Comparison of ENCODE assay signal across 19 cellular contexts in genomic region chr5:115435776-115436712, GRCh38.
DNase-seq lines count a peak whose midpoint lies in the region; ATAC-seq and TF ChIP-seq lines count a peak whose summit lies in the region.
"Had no signal": no experiment of that assay in that cellular context is flagged by ENCODE, and none has a peak within 500 bp of the region (broad histone marks: within the 10 kb centered on the region; RNA-seq: fewer than 3 reads in every experiment).

No MANE protein-coding gene starts in this region.

- CTCF ChIA-PET in SK-N-SH (lab: Yijun Ruan, JAX) = no interaction called here

- POLR2A ChIA-PET in SK-N-SH (lab: Yijun Ruan, JAX) = no interaction called here

- H3K4me3 ChIP-seq in SK-N-SH (ENCODE audit: low read depth in 2 of 2, low read length in 1 of 2) (no peak overlapping the region), suprapubic skin (no peak overlapping the region)
- H3K4me3 ChIP-seq: mucosa of descending colon, ovary, SK-N-MC, spleen, testis had no signal

- 69% methylated on average over 3 of the region's 3 CpGs for WGBS in SK-N-SH (ENCODE audit: low lambda C conversion rate)
- WGBS in suprapubic skin = 60% methylated on average over 3 of the region's 3 CpGs

- H3K27me3 ChIP-seq in SK-N-SH (ENCODE audit: insufficient read depth) (no peaks in the 10 kb centered on the region), suprapubic skin (no peaks in the 10 kb centered on the region)
- H3K27me3 ChIP-seq: ovary, testis had no signal

- no peak for ATAC-seq in SK-N-SH treated with all-trans-retinoic acid at 6 μM for 48 hours
- peak; percentile 49 for ATAC-seq in esophagus mucosa
- ATAC-seq in GM18873 (IDR thresholded peaks at IDR 0.05; ENCODE audit: low FRiP score, unreplicated experiment) = no peak
- ATAC-seq: mucosa of descending colon had no signal

- H3K36me3 ChIP-seq in SK-N-SH (replicated peaks in 1 of 2; ENCODE audit: control insufficient read depth in 1 of 2, insufficient read depth in 2 of 2, low read length in 1 of 2) (no peaks in the 10 kb centered on the region), suprapubic skin (no peaks in the 10 kb centered on the region)
- H3K36me3 ChIP-seq: ovary, spleen had no signal

- DNase-seq in SK-N-SH (no peak), NCI-H2227 treated with DMSO at 0.1 percent for 48 hours (lab: John Stamatoyannopoulos, UW) (peak; percentile 49), suprapubic skin (ENCODE audit: low spot score in 2 of 2) (no peak), NOMO-1 treated with DMSO at 0.1 percent for 48 hours (lab: John Stamatoyannopoulos, UW; ENCODE audit: unreplicated experiment) (no peak), NCI-H2081 treated with DMSO at 0.1 percent for 48 hours (lab: John Stamatoyannopoulos, UW) (no peak)
- DNase-seq: activated CD4-positive, alpha-beta memory T cell treated with anti-CD3 and anti-CD28 coated beads, Interleukin-2, amount 10 ng/mL, durations not matched to agents 7 days and 5 days; effector CD4-positive, alpha-beta T cell; KG1; kidney; mucosa of descending colon; NCI-H146; NK-92 treated with Interleukin-12 subunit alpha and Interleukin-12 subunit beta, amount 100 ng/mL, for 24 hours; ovary; spleen; testis had no signal

- H3K9me2 ChIP-seq in SK-N-SH = no peaks in the 10 kb centered on the region

- H3K27ac ChIP-seq in SK-N-SH (ENCODE audit: low read depth in 2 of 2, low read length in 1 of 2) (no peak overlapping the region), suprapubic skin (peak overlapping the region; percentile 33)
- H3K27ac ChIP-seq: ovary, SK-N-MC, spleen, testis had no signal

- H3K79me2 ChIP-seq in SK-N-SH (ENCODE audit: insufficient read depth) = no peaks in the 10 kb centered on the region

- no peak overlapping the region for H3K9ac ChIP-seq in SK-N-SH

- no peak for TF ChIP-seq CTCF in SK-N-SH (IDR thresholded peaks at IDR 0.05)
- no peak for TF ChIP-seq CTCF in suprapubic skin (IDR thresholded peaks at IDR 0.05)

- no peak for TF ChIP-seq POLR2A in suprapubic skin (IDR thresholded peaks at IDR 0.05)

- no peaks in the 10 kb centered on the region for H4K20me1 ChIP-seq in SK-N-SH (ENCODE audit: insufficient read depth)

- 0 out of 2 replicates have a peak overlapping the region, but pooled peaks have one; percentile 8 for H2AFZ ChIP-seq in SK-N-SH (ENCODE audit: low read depth)

- no peak overlapping the region for H3K4me2 ChIP-seq in SK-N-SH

- TF ChIP-seq RAD21 in SK-N-SH (IDR thresholded peaks at IDR 0.05; ENCODE audit: low read length) = no peak

- H3K4me1 ChIP-seq in SK-N-SH (ENCODE audit: control insufficient read depth in 1 of 2, insufficient read depth in 2 of 2, low read depth in 1 of 2, low read length in 1 of 2) = no peaks in the 10 kb centered on the region
- H3K4me1 ChIP-seq in suprapubic skin = peaks cover 12% of the 10 kb centered on the region
- H3K4me1 ChIP-seq: spleen, testis had no signal

- TF ChIP-seq EP300 in SK-N-SH (IDR thresholded peaks at IDR 0.05; ENCODE audit: borderline replicate concordance in 1 of 2, low read depth in 1 of 2, low read length in 1 of 2) (no peak), suprapubic skin (IDR thresholded peaks at IDR 0.05) (no peak)

- H3K9me3 ChIP-seq in SK-N-SH = 0 out of 2 replicates have a peak, but pooled peaks cover 10% of the 10 kb centered on the region
- H3K9me3 ChIP-seq in suprapubic skin = no peaks in the 10 kb centered on the region
- H3K9me3 ChIP-seq: testis had no signal

- H3F3A ChIP-seq in SK-N-SH (replicated peaks; ENCODE audit: insufficient read depth) = no peaks in the 10 kb centered on the region

TF ChIP-seq in SK-N-SH, 30 proteins besides CTCF, POLR2A, EP300 and RAD21 (continues in another document):
- TF ChIP-seq USF1 (IDR thresholded peaks at IDR 0.05; ENCODE audit: borderline replicate concordance, low read depth) = no peak
- no peak for TF ChIP-seq MEF2A (IDR thresholded peaks at IDR 0.05; ENCODE audit: borderline replicate concordance, low read depth)
- TF ChIP-seq SMC3 (IDR thresholded peaks at IDR 0.05; ENCODE audit: low read depth, low read length) = no peak
- TF ChIP-seq, protein P1, sequence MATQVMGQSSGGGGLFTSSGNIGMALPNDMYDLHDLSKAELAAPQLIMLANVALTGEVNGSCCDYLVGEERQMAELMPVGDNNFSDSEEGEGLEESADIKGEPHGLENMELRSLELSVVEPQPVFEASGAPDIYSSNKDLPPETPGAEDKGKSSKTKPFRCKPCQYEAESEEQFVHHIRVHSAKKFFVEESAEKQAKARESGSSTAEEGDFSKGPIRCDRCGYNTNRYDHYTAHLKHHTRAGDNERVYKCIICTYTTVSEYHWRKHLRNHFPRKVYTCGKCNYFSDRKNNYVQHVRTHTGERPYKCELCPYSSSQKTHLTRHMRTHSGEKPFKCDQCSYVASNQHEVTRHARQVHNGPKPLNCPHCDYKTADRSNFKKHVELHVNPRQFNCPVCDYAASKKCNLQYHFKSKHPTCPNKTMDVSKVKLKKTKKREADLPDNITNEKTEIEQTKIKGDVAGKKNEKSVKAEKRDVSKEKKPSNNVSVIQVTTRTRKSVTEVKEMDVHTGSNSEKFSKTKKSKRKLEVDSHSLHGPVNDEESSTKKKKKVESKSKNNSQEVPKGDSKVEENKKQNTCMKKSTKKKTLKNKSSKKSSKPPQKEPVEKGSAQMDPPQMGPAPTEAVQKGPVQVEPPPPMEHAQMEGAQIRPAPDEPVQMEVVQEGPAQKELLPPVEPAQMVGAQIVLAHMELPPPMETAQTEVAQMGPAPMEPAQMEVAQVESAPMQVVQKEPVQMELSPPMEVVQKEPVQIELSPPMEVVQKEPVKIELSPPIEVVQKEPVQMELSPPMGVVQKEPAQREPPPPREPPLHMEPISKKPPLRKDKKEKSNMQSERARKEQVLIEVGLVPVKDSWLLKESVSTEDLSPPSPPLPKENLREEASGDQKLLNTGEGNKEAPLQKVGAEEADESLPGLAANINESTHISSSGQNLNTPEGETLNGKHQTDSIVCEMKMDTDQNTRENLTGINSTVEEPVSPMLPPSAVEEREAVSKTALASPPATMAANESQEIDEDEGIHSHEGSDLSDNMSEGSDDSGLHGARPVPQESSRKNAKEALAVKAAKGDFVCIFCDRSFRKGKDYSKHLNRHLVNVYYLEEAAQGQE (IDR thresholded peaks at IDR 0.05; ENCODE audit: low read depth, low read length) = no peak
- no peak for TF ChIP-seq TEAD4 (IDR thresholded peaks at IDR 0.05; ENCODE audit: borderline replicate concordance, insufficient read depth)

TF ChIP-seq in SK-N-SH treated with all-trans-retinoic acid at 6 μM for 48 hours, 23 proteins besides CTCF, POLR2A, EP300 and RAD21 (continues in another document):
- TF ChIP-seq TCF4 (CRISPR knock-in tag; IDR thresholded peaks at IDR 0.05; ENCODE audit: borderline replicate concordance) (no peak), PPARA (CRISPR knock-in tag; IDR thresholded peaks at IDR 0.05; ENCODE audit: borderline replicate concordance) (no peak), RARB (CRISPR knock-in tag; IDR thresholded peaks at IDR 0.05) (no peak), SNAI2 (CRISPR knock-in tag; IDR thresholded peaks at IDR 0.05) (no peak), TOX (CRISPR knock-in tag; IDR thresholded peaks at IDR 0.05; ENCODE audit: borderline replicate concordance) (no peak), CSRNP3 (CRISPR knock-in tag; IDR thresholded peaks at IDR 0.05) (no peak), ZFP3 (CRISPR knock-in tag; IDR thresholded peaks at IDR 0.05) (no peak), CSDC2 (CRISPR knock-in tag; IDR thresholded peaks at IDR 0.05) (no peak), ZNF70 (CRISPR knock-in tag; IDR thresholded peaks at IDR 0.05) (no peak), TSHZ2 (CRISPR knock-in tag; IDR thresholded peaks at IDR 0.05) (no peak), BACH2 (CRISPR knock-in tag; IDR thresholded peaks at IDR 0.05; ENCODE audit: borderline replicate concordance) (no peak), GLIS3 (CRISPR knock-in tag; IDR thresholded peaks at IDR 0.05) (no peak), ISL1 (CRISPR knock-in tag; IDR thresholded peaks at IDR 0.05) (no peak)
